ENCODE assay signal across 8 cellular contexts in genomic region chr2:150133623-150134022, GRCh38.
DNase-seq lines count a peak whose midpoint lies in the region; ATAC-seq and TF ChIP-seq lines count a peak whose summit lies in the region.

No MANE protein-coding gene starts in this region.

- no peak overlapping the region for H2AFZ ChIP-seq in KMS-11 (ENCODE audit: low read depth)

- TF ChIP-seq CTCF in GM13976 (IDR thresholded peaks at IDR 0.05; ENCODE audit: borderline replicate concordance, control extremely low read depth, extremely low read depth, insufficient read depth, missing control alignments) (no peak), KMS-11 (conservative IDR thresholded peaks at IDR 0.05; ENCODE audit: low read depth, low read length) (no peak)

- H3K9ac ChIP-seq in KMS-11: no peak overlapping the region

- H3K79me2 ChIP-seq in KMS-11 (ENCODE audit: insufficient read depth, low read depth): no peaks in the 10 kb centered on the region

- no peaks in the 10 kb centered on the region for H3K36me3 ChIP-seq in KMS-11 (ENCODE audit: insufficient read depth)

- in situ Hi-C loops in GM13976 (cut with MboI; ENCODE audit: low sequenced_read_pairs, unreplicated experiment): no loop called here

- no peak overlapping the region; the same call in 1 of the 2 replicates for H3K27ac ChIP-seq in KMS-11

- ATAC-seq in GM21786 (IDR thresholded peaks at IDR 0.05; ENCODE audit: unreplicated experiment): peak; percentile 95

- DNase-seq in GM13976 (ENCODE audit: low spot score) (peak; percentile 21), dedifferentiated amniotic fluid mesenchymal stem cell (ENCODE audit: extremely low spot score) (peak; percentile 71), amygdala (lab: John Stamatoyannopoulos, UW) (no peak), cortex of kidney (lab: John Stamatoyannopoulos, UW) (no peak), NCI-H524 (lab: John Stamatoyannopoulos, UW) (no peak), middle frontal gyrus (ENCODE audit: extremely low spot score, low spot score) (no peak)

- no peaks in the 10 kb centered on the region; the same call in 1 of the 2 replicates for H4K20me1 ChIP-seq in KMS-11 (ENCODE audit: insufficient read depth)

- H3K27me3 ChIP-seq in KMS-11 (ENCODE audit: insufficient read depth, low read depth): peaks cover 9% of the 10 kb centered on the region; the same call in 1 of the 2 replicates

- no peak overlapping the region for H3K4me3 ChIP-seq in KMS-11 (IDR thresholded peaks at IDR 0.05; ENCODE audit: insufficient read depth, low read depth, low read length)

- peak overlapping the region; percentile 76 for H3K4me2 ChIP-seq in KMS-11

- H3K4me1 ChIP-seq in KMS-11 (ENCODE audit: low read depth, poor library complexity, severe bottlenecking): peaks cover 41% of the 10 kb centered on the region

Comparison
In these comparisons a context has a peak if more than half of its experiments do, and no peak if none do; other contexts are left out.
1. DNase-seq: peak in GM13976 (single experiment) and dedifferentiated amniotic fluid mesenchymal stem cell (single experiment); none in amygdala (0 of 56), cortex of kidney (single experiment), NCI-H524 (0 of 2) and middle frontal gyrus (single experiment).